Comparison of ENCODE assay signal across 9 cellular contexts in genomic region chr11:10456519-10456918, GRCh38. TPM values are rescaled to one million over a fixed set of nuclear protein-coding genes. Genes with fewer than 3 reads are reported as not detected.
DNase-seq lines count a peak whose midpoint lies in the region; TF ChIP-seq lines count a peak whose summit lies in the region.
"Had no signal": no experiment of that assay in that cellular context is flagged by ENCODE, and none has a peak within 500 bp of the region (broad histone marks: within the 10 kb centered on the region; RNA-seq: fewer than 3 reads in every experiment).

No MANE protein-coding gene starts in this region.

- peaks cover 20% of the 10 kb centered on the region for H3K27me3 Mint-ChIP-seq in endodermal cell (ENCODE audit: insufficient read depth)

- peaks cover 26% of the 10 kb centered on the region for H3K4me1 Mint-ChIP-seq in endodermal cell

- H3K4me3 ChIP-seq in NT2/D1 (ENCODE audit: insufficient read length, low read depth) (peak overlapping the region; percentile 9), endodermal cell (ENCODE audit: low read length) (peak overlapping the region; percentile 54), retinal pigment epithelial cell (ENCODE audit: low read length) (peak overlapping the region; percentile 31)

- no peaks in the 10 kb centered on the region for H3K9me3 Mint-ChIP-seq in endodermal cell

- no peak overlapping the region for H3K27ac ChIP-seq in endodermal cell (ENCODE audit: low read depth, low read length)
- H3K27ac ChIP-seq: C4-2B had no signal

- H3K4me1 ChIP-seq in NT2/D1 (ENCODE audit: insufficient read depth, insufficient read length) (peaks cover 10% of the 10 kb centered on the region), endodermal cell (ENCODE audit: control insufficient read depth, insufficient read depth, low read length) (peaks cover 10% of the 10 kb centered on the region)

- H3K36me3 ChIP-seq in NT2/D1 (ENCODE audit: insufficient read depth, insufficient read length, low read length) (peaks cover 3% of the 10 kb centered on the region), endodermal cell (ENCODE audit: control insufficient read depth, insufficient read depth, low read length) (no peaks in the 10 kb centered on the region)

- DNase-seq in NCI-H748 (lab: John Stamatoyannopoulos, UW; ENCODE audit: unreplicated experiment) = peak; percentile 49
- DNase-seq in NCI-H748 treated with DMSO at 0.1 percent for 48 hours (lab: John Stamatoyannopoulos, UW) = no peak
- no peak for DNase-seq in NT2/D1 (ENCODE audit: low read depth, low spot score)
- DNase-seq in endodermal cell = peak; percentile 52
- DNase-seq in retinal pigment epithelial cell (ENCODE audit: low read depth) = no peak
- DNase-seq in AG20443 (ENCODE audit: low spot score) = no peak
- DNase-seq in G401 (ENCODE audit: low spot score) = no peak
- no peak for DNase-seq in SW 1271 (lab: John Stamatoyannopoulos, UW)

- peak overlapping the region; percentile 41 for H3K4me3 Mint-ChIP-seq in endodermal cell

- TF ChIP-seq CTCF in endodermal cell (conservative IDR thresholded peaks at IDR 0.05) (no peak), retinal pigment epithelial cell (conservative IDR thresholded peaks at IDR 0.05; ENCODE audit: low read depth, low read length) (no peak)

- H3K9ac ChIP-seq in NT2/D1 (ENCODE audit: insufficient read length, low read depth) = peak overlapping the region; percentile 52
- H3K9ac ChIP-seq in endodermal cell (ENCODE audit: extremely low read depth, low read length, poor library complexity, severe bottlenecking) = no peak overlapping the region

- peaks cover 7% of the 10 kb centered on the region for H3K27me3 ChIP-seq in NT2/D1 (ENCODE audit: insufficient read depth, insufficient read length)
- peaks cover 5% of the 10 kb centered on the region for H3K27me3 ChIP-seq in endodermal cell (ENCODE audit: control insufficient read depth, insufficient read depth, low read length, poor library complexity, severe bottlenecking)

- no peaks in the 10 kb centered on the region for H3K9me3 ChIP-seq in NT2/D1 (ENCODE audit: insufficient read depth, low read length)
- no peaks in the 10 kb centered on the region for H3K9me3 ChIP-seq in endodermal cell (ENCODE audit: control insufficient read depth, low read length)

- in situ Hi-C loops in G401 (cut with HindIII; ENCODE audit: low sequenced_read_pairs) = no loop called here

- H3K36me3 Mint-ChIP-seq in endodermal cell (ENCODE audit: low read depth) = no peaks in the 10 kb centered on the region

- 89 to 94% methylated on average over 2 to 3 of the region's 3 CpGs for WGBS in endodermal cell (ENCODE audit: insufficient coverage in 1 of 2, insufficient read length in 1 of 2), 2 experiments

- H3K27ac Mint-ChIP-seq in endodermal cell = no peak overlapping the region

RNA-seq across cellular contexts. Expression of gene AMPD3, which starts 1.5 kb away (rescaled TPM):
- total RNA-seq in endodermal cell = 1 to 10 TPM; 7.1 to 7.9 TPM
- polyA plus RNA-seq in endodermal cell (2013, experiment 1 of 2) = 2.5 TPM
- 2.2 TPM for polyA plus RNA-seq in endodermal cell (2013, experiment 2 of 2)
- total RNA-seq in G401 (2014; rRNA removed; shearing (Covaris generic)) = 0.54 and 1.8 TPM in 2 replicates

Comparison
In these comparisons a context has a peak if more than half of its experiments do, and no peak if none do; other contexts are left out.
1. DNase-seq: peak in NCI-H748 (single experiment) and endodermal cell (single experiment); none in NCI-H748 treated with DMSO at 0.1 percent for 48 hours (single experiment), NT2/D1 (single experiment), retinal pigment epithelial cell (single experiment), AG20443 (single experiment), G401 (single experiment) and SW 1271 (0 of 2).
2. Peak in every context shown above with its lines, with median percentiles within 50 percentile points of each other: H3K4me3 ChIP-seq.